ENCODE assay signal across 8 cellular contexts in the genomic region with DNA sequence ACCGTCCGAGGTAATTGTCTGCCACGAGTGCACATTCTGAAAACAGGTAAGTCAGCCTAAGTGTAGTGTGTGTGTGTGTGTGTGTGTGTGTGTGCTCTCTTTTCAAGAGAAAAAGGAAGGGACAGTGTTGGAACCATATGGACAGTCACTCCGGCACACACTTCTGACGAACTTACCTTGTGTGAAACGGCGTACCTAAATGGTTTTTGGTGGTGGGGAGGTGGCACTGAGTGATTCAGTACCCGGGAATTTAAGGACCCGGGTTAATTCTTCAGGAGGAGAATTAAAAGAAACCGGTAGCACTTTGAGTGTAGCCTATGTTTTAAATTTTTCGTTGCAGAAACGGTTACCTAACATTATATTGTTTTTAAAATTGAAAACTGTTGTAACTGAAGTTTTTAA. TPM values are rescaled to one million over a fixed set of nuclear protein-coding genes. Genes with fewer than 3 reads are reported as not detected.
DNase-seq lines count a peak whose midpoint lies in the region; ATAC-seq lines count a peak whose summit lies in the region.

No MANE protein-coding gene starts in this region.

- H3K4me1 Mint-ChIP-seq in activated T-helper 17 cell treated with anti-CD3 and anti-CD28 coated beads, Interleukin-2, amount 50 U/mL, for 72 hours: peaks cover 18% of the 10 kb centered on the region
- H3K4me1 Mint-ChIP-seq in stimulated activated naive CD8-positive, alpha-beta T cell treated with anti-CD3 and anti-CD28 coated beads, Interleukin-15, Interleukin-2, amounts not matched to agents 100 ng/mL and 50 ng/mL, for 24 hours (ENCODE audit: low read depth): peaks cover 46% of the 10 kb centered on the region

- ATAC-seq in activated CD4-positive, CD25-positive, alpha-beta regulatory T cell treated with anti-CD3 and anti-CD28 coated beads, Interleukin-2, amount 50 U/mL, for 24 hours: peak; percentile 5 to 6
- peak; percentile 14 for ATAC-seq in activated T-helper 17 cell treated with anti-CD3 and anti-CD28 coated beads, Interleukin-2, amount 50 U/mL, for 72 hours (replicated peaks)

- H3K9me3 Mint-ChIP-seq in activated T-helper 17 cell treated with anti-CD3 and anti-CD28 coated beads, Interleukin-2, amount 50 U/mL, for 72 hours: no peaks in the 10 kb centered on the region
- H3K9me3 Mint-ChIP-seq in stimulated activated naive CD8-positive, alpha-beta T cell treated with anti-CD3 and anti-CD28 coated beads, Interleukin-15, Interleukin-2, amounts not matched to agents 100 ng/mL and 50 ng/mL, for 24 hours: no peaks in the 10 kb centered on the region

- no peaks in the 10 kb centered on the region for H3K4me1 ChIP-seq in iPS-15b (ENCODE audit: control insufficient read depth, insufficient read depth, low read length)

- no peak for DNase-seq in activated CD4-positive, CD25-positive, alpha-beta regulatory T cell treated with anti-CD3 and anti-CD28 coated beads, Interleukin-2, amount 50 U/mL, for 72 hours
- DNase-seq in middle frontal gyrus (ENCODE audit: extremely low spot score, low spot score) (no peak), globus pallidus (ENCODE audit: low spot score) (no peak), activated gamma-delta T cell treated with Interleukin-2 at 50 U/mL for 16 hours (no peak)

- H3K27ac Mint-ChIP-seq in activated T-helper 17 cell treated with anti-CD3 and anti-CD28 coated beads, Interleukin-2, amount 50 U/mL, for 72 hours: peak overlapping the region; percentile 99
- H3K27ac Mint-ChIP-seq in stimulated activated naive CD8-positive, alpha-beta T cell treated with anti-CD3 and anti-CD28 coated beads, Interleukin-15, Interleukin-2, amounts not matched to agents 100 ng/mL and 50 ng/mL, for 24 hours: peak overlapping the region; percentile 98

- peak overlapping the region; percentile 71 for H3K4me3 ChIP-seq in iPS-15b (ENCODE audit: low read depth, low read length)

- H3K27me3 Mint-ChIP-seq in activated T-helper 17 cell treated with anti-CD3 and anti-CD28 coated beads, Interleukin-2, amount 50 U/mL, for 72 hours: no peaks in the 10 kb centered on the region
- H3K27me3 Mint-ChIP-seq in stimulated activated naive CD8-positive, alpha-beta T cell treated with anti-CD3 and anti-CD28 coated beads, Interleukin-15, Interleukin-2, amounts not matched to agents 100 ng/mL and 50 ng/mL, for 24 hours: no peaks in the 10 kb centered on the region

- peaks cover 71% of the 10 kb centered on the region for H3K36me3 Mint-ChIP-seq in activated T-helper 17 cell treated with anti-CD3 and anti-CD28 coated beads, Interleukin-2, amount 50 U/mL, for 72 hours (ENCODE audit: low read depth)
- H3K36me3 Mint-ChIP-seq in stimulated activated naive CD8-positive, alpha-beta T cell treated with anti-CD3 and anti-CD28 coated beads, Interleukin-15, Interleukin-2, amounts not matched to agents 100 ng/mL and 50 ng/mL, for 24 hours (ENCODE audit: low read depth): peaks cover 35% of the 10 kb centered on the region

- peak overlapping the region; percentile 92 for H3K9ac ChIP-seq in iPS-15b (ENCODE audit: low read depth, low read length)

- H3K9me3 ChIP-seq in iPS-15b (ENCODE audit: control insufficient read depth, insufficient read depth, low read length): no peaks in the 10 kb centered on the region

- no peaks in the 10 kb centered on the region for H3K36me3 ChIP-seq in iPS-15b (ENCODE audit: control insufficient read depth, insufficient read depth, low read length)

- no peaks in the 10 kb centered on the region for H3K27me3 ChIP-seq in iPS-15b (ENCODE audit: control insufficient read depth, insufficient read depth, low read length)

- H3K4me3 Mint-ChIP-seq in activated T-helper 17 cell treated with anti-CD3 and anti-CD28 coated beads, Interleukin-2, amount 50 U/mL, for 72 hours: peak overlapping the region; percentile 99
- peak overlapping the region; percentile 99 for H3K4me3 Mint-ChIP-seq in stimulated activated naive CD8-positive, alpha-beta T cell treated with anti-CD3 and anti-CD28 coated beads, Interleukin-15, Interleukin-2, amounts not matched to agents 100 ng/mL and 50 ng/mL, for 24 hours

RNA-seq across cellular contexts. Expression of a gene that starts 0.3 kb away (rescaled TPM):
- 10 to 100 TPM; 14.0 to 17.7 TPM for total RNA-seq in activated T-helper 17 cell treated with anti-CD3 and anti-CD28 coated beads, Interleukin-2, amount 50 U/mL, for 72 hours

RNA-seq across cellular contexts. Expression of a gene that starts 0.9 kb away (rescaled TPM):
- 100 to 1,000 TPM; 147 to 156 TPM for total RNA-seq in activated T-helper 17 cell treated with anti-CD3 and anti-CD28 coated beads, Interleukin-2, amount 50 U/mL, for 72 hours
